Comparison of ENCODE assay signal across 1 cellular context in the genomic region with DNA sequence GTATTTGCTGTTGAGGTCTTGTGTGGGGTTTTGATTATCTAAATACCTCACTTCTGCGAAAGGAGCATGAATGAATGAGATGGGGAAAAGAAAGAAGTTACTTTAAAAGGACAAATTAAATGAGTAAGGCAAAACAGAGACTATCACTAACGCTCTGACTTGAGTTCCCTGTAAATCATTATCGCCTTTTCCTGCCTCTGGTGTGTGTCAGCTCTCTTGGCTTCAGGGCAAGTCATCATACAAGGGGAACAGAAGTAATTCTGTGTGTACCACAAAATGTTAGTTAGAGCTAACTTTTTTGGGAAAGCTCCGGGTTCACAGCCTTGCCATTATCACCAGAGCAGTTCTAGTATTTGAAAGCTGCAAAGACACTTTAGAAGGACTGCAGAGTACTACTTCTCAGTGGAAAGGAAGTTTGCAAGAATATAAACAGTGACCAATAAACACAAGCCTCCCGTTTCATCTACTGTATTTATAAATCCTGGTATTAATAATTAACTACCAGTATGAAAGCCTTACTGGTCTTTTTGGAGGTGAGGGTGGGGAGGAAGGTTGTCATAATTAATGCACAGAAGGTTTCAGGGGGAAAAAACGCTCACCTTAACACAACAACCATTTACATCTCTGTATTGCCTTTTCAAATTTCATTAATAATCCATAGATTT.
TF ChIP-seq lines count a peak whose summit lies in the region.

No MANE protein-coding gene starts in this region.

TF ChIP-seq in HepG2, 621 proteins besides CTCF, POLR2A, EP300 and RAD21:
- TF ChIP-seq, protein P1, sequence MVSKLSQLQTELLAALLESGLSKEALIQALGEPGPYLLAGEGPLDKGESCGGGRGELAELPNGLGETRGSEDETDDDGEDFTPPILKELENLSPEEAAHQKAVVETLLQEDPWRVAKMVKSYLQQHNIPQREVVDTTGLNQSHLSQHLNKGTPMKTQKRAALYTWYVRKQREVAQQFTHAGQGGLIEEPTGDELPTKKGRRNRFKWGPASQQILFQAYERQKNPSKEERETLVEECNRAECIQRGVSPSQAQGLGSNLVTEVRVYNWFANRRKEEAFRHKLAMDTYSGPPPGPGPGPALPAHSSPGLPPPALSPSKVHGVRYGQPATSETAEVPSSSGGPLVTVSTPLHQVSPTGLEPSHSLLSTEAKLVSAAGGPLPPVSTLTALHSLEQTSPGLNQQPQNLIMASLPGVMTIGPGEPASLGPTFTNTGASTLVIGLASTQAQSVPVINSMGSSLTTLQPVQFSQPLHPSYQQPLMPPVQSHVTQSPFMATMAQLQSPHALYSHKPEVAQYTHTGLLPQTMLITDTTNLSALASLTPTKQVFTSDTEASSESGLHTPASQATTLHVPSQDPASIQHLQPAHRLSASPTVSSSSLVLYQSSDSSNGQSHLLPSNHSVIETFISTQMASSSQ (IDR thresholded peaks at IDR 0.05; ENCODE audit: low read depth), result peak; percentile 47; the same call in 1 of the 2 replicates
- TF ChIP-seq, protein P1 (CRISPR knock-in tag; IDR thresholded peaks at IDR 0.05; ENCODE audit: borderline replicate concordance), result no peak
- TF ChIP-seq, protein P2, sequence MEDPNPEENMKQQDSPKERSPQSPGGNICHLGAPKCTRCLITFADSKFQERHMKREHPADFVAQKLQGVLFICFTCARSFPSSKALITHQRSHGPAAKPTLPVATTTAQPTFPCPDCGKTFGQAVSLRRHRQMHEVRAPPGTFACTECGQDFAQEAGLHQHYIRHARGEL (CRISPR knock-in tag; IDR thresholded peaks at IDR 0.05), result no peak
